ENCODE assay signal across 14 cellular contexts in genomic region chr13:110317496-110318195, GRCh38. TPM values are rescaled to one million over a fixed set of nuclear protein-coding genes. Genes with fewer than 3 reads are reported as not detected.
"Had no signal": no experiment of that assay in that cellular context is flagged by ENCODE, and none has a peak within 500 bp of the region (broad histone marks: within the 10 kb centered on the region; RNA-seq: fewer than 3 reads in every experiment).

No MANE protein-coding gene starts in this region.

- H3K4me3 Mint-ChIP-seq: activated B cell treated with CpG ODN at 0.5 μM for 24 hours; activated naive CD8-positive, alpha-beta T cell treated with anti-CD3 and anti-CD28 coated beads for 36 hours; dendritic cell treated with granulocyte-macrophage colony-stimulating factor and Interleukin-4, amounts not matched to agents 40 ng/mL and 50 ng/mL, for 4 days; naive thymus-derived CD8-positive, alpha-beta T cell had no signal

- H3K36me3 Mint-ChIP-seq: activated naive CD8-positive, alpha-beta T cell treated with anti-CD3 and anti-CD28 coated beads for 36 hours; naive thymus-derived CD8-positive, alpha-beta T cell had no signal

- H3K27ac ChIP-seq: epithelial cell of prostate, SJCRH30 had no signal

- H3K27ac Mint-ChIP-seq: activated B cell treated with CpG ODN at 0.5 μM for 24 hours; activated naive CD8-positive, alpha-beta T cell treated with anti-CD3 and anti-CD28 coated beads for 36 hours; dendritic cell treated with granulocyte-macrophage colony-stimulating factor and Interleukin-4, amounts not matched to agents 40 ng/mL and 50 ng/mL, for 4 days; naive thymus-derived CD8-positive, alpha-beta T cell; progenitor cell of endocrine pancreas had no signal

- H3K9me3 Mint-ChIP-seq: activated B cell treated with CpG ODN at 0.5 μM for 24 hours; activated naive CD8-positive, alpha-beta T cell treated with anti-CD3 and anti-CD28 coated beads for 36 hours; dendritic cell treated with granulocyte-macrophage colony-stimulating factor and Interleukin-4, amounts not matched to agents 40 ng/mL and 50 ng/mL, for 4 days; naive thymus-derived CD8-positive, alpha-beta T cell had no signal

- H3K27me3 ChIP-seq: SJCRH30, tibial nerve had no signal

- ATAC-seq: mucosa of descending colon; naive thymus-derived CD8-positive, alpha-beta T cell; sciatic nerve had no signal

- H3K9me3 ChIP-seq: mucosa of descending colon, SJCRH30, tibial nerve had no signal

- H3K4me1 Mint-ChIP-seq: activated B cell treated with CpG ODN at 0.5 μM for 24 hours had no signal

- DNase-seq: activated B cell treated with CpG ODN at 0.5 μM for 24 hours; activated CD4-positive, alpha-beta T cell treated with anti-CD3 and anti-CD28 coated beads for 48 hours; activated naive CD8-positive, alpha-beta T cell treated with anti-CD3 and anti-CD28 coated beads for 36 hours; effector memory CD4-positive, alpha-beta T cell; mucosa of descending colon; naive thymus-derived CD8-positive, alpha-beta T cell; SJCRH30; stimulated activated CD4-positive, alpha-beta T cell treated with anti-CD3 and anti-CD28 coated beads, Interleukin-1b, Interleukin-23, amount 100 ng/mL, for 48 hours; T-helper 2 cell had no signal

- H3K27me3 Mint-ChIP-seq: progenitor cell of endocrine pancreas had no signal

- H3K4me3 ChIP-seq: mucosa of descending colon, SJCRH30, tibial nerve had no signal

RNA-seq across cellular contexts. Expression of gene COL4A2, which starts 10.6 kb away (rescaled TPM):
- total RNA-seq: activated B cell treated with CpG ODN at 0.5 μM for 24 hours; activated naive CD8-positive, alpha-beta T cell treated with anti-CD3 and anti-CD28 coated beads for 36 hours; naive thymus-derived CD8-positive, alpha-beta T cell had no signal
- polyA plus RNA-seq: naive thymus-derived CD8-positive, alpha-beta T cell had no signal

RNA-seq across cellular contexts. Expression of gene COL4A1, which starts 10.7 kb away (rescaled TPM):
- total RNA-seq: activated B cell treated with CpG ODN at 0.5 μM for 24 hours; activated naive CD8-positive, alpha-beta T cell treated with anti-CD3 and anti-CD28 coated beads for 36 hours; naive thymus-derived CD8-positive, alpha-beta T cell had no signal
- polyA plus RNA-seq: naive thymus-derived CD8-positive, alpha-beta T cell had no signal
